8 cellular contexts compared by ENCODE assay signal in the genomic region with DNA sequence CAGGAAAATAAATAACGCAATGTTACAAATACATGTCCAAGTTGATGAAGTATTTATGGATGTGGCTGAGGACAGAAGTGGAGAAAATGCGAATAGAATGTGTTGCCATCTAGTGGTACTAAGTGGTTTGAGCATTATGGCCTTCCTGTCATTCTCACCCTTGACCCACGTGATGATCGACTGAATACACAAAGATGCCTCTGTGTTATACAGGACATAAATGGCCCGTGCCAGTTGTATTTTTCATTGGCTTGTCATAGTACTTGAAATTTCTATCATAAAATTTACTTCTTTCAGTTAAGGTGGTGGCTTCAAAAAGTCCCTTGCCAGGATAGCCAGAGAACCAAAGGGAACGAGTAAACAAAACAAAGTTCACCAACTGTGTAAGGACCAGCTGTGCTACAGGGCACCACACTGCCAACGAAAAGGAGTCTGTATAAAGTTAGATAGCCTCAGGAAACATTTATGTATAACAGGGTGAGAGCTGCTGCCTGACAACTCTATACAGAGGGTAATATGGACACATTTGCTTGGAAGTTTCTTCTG.
A peak's percentile ranks its signal among the peaks of the same experiment; 100 is the strongest.
DNase-seq lines count a peak whose midpoint lies in the region; ATAC-seq, FAIRE-seq and TF ChIP-seq lines count a peak whose summit lies in the region.

No MANE protein-coding gene starts in this region.

- H3K9me3 ChIP-seq in sigmoid colon, result no peaks in the 10 kb centered on the region

- peak; percentile 99 for FAIRE-seq in D721Med (lab: Jason Lieb, UNC)

- peak in 1 of 2 donors; percentile 33 for TF ChIP-seq POLR2A in sigmoid colon (IDR thresholded peaks at IDR 0.05)

- H3K27ac Mint-ChIP-seq in activated CD4-positive, alpha-beta memory T cell treated with anti-CD3 and anti-CD28 coated beads for 36 hours, result no peak overlapping the region

- CTCF ChIA-PET in activated CD4-positive, alpha-beta memory T cell treated with anti-CD3 and anti-CD28 coated beads for 36 hours (lab: Charles Lee), result interaction anchor here (1.0 to 1.3 kb wide), 3 partner anchors 71 to 255 kb away, joined by 3 to 4 read pairs (median 4); no protein-coding TSS in a partner anchor

- H3K9me3 Mint-ChIP-seq in activated CD4-positive, alpha-beta memory T cell treated with anti-CD3 and anti-CD28 coated beads for 36 hours, result no peaks in the 10 kb centered on the region

- no peaks in the 10 kb centered on the region for H3K27me3 ChIP-seq in sigmoid colon

- no peaks in the 10 kb centered on the region for H3K36me3 ChIP-seq in sigmoid colon

- no peaks in the 10 kb centered on the region for H3K27me3 Mint-ChIP-seq in activated CD4-positive, alpha-beta memory T cell treated with anti-CD3 and anti-CD28 coated beads for 36 hours

- no peaks in the 10 kb centered on the region for H3K4me1 Mint-ChIP-seq in activated CD4-positive, alpha-beta memory T cell treated with anti-CD3 and anti-CD28 coated beads for 36 hours (ENCODE audit: low read depth)

- peaks cover 0 to 24% (median 9%) of the 10 kb centered on the region in 4 donors for H3K4me1 ChIP-seq in sigmoid colon

- intact Hi-C loops in left ventricle myocardium superior (cut with micrococcal nuclease) (no loop called here), sigmoid colon (cut with DNase I) (loop anchor here (10.0 kb wide), 1 partner anchor 462 kb away; no protein-coding TSS in a partner anchor)
- intact Hi-C loops in activated CD4-positive, alpha-beta memory T cell treated with anti-CD3 and anti-CD28 coated beads for 36 hours (cut with micrococcal nuclease), result loop anchor here (1.0 to 5.0 kb wide), 2 partner anchors 253 to 479 kb away; no protein-coding TSS in a partner anchor

- H3K36me3 Mint-ChIP-seq in activated CD4-positive, alpha-beta memory T cell treated with anti-CD3 and anti-CD28 coated beads for 36 hours, result no peaks in the 10 kb centered on the region

- no peak overlapping the region for H3K4me3 ChIP-seq in sigmoid colon

- no peak for TF ChIP-seq EP300 in sigmoid colon (IDR thresholded peaks at IDR 0.05)

- H3K27ac ChIP-seq in angular gyrus (ENCODE audit: low read depth, low read length) (peak overlapping the region; percentile 41), sigmoid colon (no peak overlapping the region)

- H3K4me3 Mint-ChIP-seq in activated CD4-positive, alpha-beta memory T cell treated with anti-CD3 and anti-CD28 coated beads for 36 hours, result no peak overlapping the region

- POLR2A ChIA-PET in activated CD4-positive, alpha-beta memory T cell treated with anti-CD3 and anti-CD28 coated beads for 36 hours (lab: Charles Lee), result no interaction called here

- no peak for DNase-seq in D721Med (ENCODE audit: insufficient read length, low spot score)
- peak; percentile 73 for DNase-seq in GM19240 (ENCODE audit: insufficient read length, low spot score)
- peak; percentile 37 for DNase-seq in NCI-H2227 treated with DMSO at 0.1 percent for 48 hours (lab: John Stamatoyannopoulos, UW)
- no peak for DNase-seq in left ventricle myocardium superior
- no peak for DNase-seq in sigmoid colon
- DNase-seq in activated CD4-positive, alpha-beta memory T cell treated with anti-CD3 and anti-CD28 coated beads for 36 hours, result no peak

- TF ChIP-seq CTCF in D721Med (IDR thresholded peaks at IDR 0.05; ENCODE audit: insufficient read depth, missing control alignments), result peak; percentile 88
- peak; percentile 7 to 53 (median 48) for TF ChIP-seq CTCF in sigmoid colon (IDR thresholded peaks at IDR 0.05)

- ATAC-seq in HG03139 (IDR thresholded peaks at IDR 0.05; ENCODE audit: unreplicated experiment), result peak; percentile 92
- peak; percentile 66 for ATAC-seq in left ventricle myocardium superior

- WGBS in sigmoid colon, 2 donors, result 3 to 41% methylated on average over 7 of the region's 7 CpGs

Comparison
In these comparisons a context has a peak if more than half of its experiments do, and no peak if none do; other contexts are left out.
1. DNase-seq: peak in GM19240 (single experiment) and NCI-H2227 treated with DMSO at 0.1 percent for 48 hours (single experiment); none in D721Med (single experiment), left ventricle myocardium superior (single experiment), sigmoid colon (single experiment) and activated CD4-positive, alpha-beta memory T cell treated with anti-CD3 and anti-CD28 coated beads for 36 hours (single experiment).